1 cellular context compared by ENCODE assay signal in the genomic region with DNA sequence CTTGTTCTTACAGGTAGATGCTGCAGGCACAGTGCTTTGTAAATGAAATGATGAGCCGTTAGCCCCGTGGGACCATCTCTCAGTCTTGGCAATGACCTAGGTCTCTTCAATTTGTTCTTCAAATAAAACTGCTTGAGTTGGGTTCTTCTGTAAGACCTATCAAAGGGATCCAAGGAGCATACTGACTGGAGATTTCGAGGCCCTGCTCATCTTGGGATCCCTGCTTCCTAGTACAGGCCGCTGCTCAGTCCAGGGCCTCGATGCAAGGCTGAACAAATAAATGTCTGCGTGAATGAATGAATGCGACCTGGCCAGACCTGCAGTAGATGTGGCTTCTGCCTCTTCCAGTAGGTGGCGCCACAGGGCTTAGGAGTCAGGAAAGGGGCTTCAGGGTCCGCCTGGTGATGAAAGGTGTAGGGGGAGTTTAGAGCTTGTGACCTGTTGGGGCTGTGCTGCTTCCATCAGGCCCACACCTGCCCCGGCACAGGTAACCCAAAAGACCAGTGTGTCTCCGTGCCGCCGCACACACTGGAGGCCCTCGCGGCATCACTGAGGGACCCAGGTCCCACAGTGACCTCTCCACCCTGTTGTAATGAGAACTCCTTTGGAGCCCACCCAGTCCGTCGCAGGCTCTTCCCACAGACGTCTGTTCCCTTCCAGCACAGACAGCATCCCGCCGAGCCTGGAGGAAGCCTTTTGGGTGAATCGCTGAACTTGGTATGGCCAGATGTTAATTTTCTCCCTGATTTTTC.
TF ChIP-seq lines count a peak whose summit lies in the region.

No MANE protein-coding gene starts in this region.

TF ChIP-seq in HepG2, 621 proteins besides CTCF, POLR2A, EP300 and RAD21:
- TF ChIP-seq HOXA7 (CRISPR knock-in tag; IDR thresholded peaks at IDR 0.05) (no peak), SMC3 (IDR thresholded peaks at IDR 0.05; ENCODE audit: low read length) (peak; percentile 81), ATRX (CRISPR knock-in tag; IDR thresholded peaks at IDR 0.05; ENCODE audit: borderline replicate concordance) (no peak), U2AF2 (IDR thresholded peaks at IDR 0.05; ENCODE audit: low read depth, low read length) (no peak), ZNF24 (IDR thresholded peaks at IDR 0.05) (peak; percentile 93), SMARCE1 (IDR thresholded peaks at IDR 0.05; ENCODE audit: borderline replicate concordance) (no peak), MEIS1 (CRISPR knock-in tag; IDR thresholded peaks at IDR 0.05; ENCODE audit: borderline replicate concordance) (no peak), MAFF (IDR thresholded peaks at IDR 0.05; ENCODE audit: low read depth, low read length) (no peak), ZNF572 (CRISPR knock-in tag; IDR thresholded peaks at IDR 0.05) (no peak), ZBTB42 (CRISPR knock-in tag; IDR thresholded peaks at IDR 0.05) (no peak), ZNF598 (CRISPR knock-in tag; IDR thresholded peaks at IDR 0.05; ENCODE audit: borderline replicate concordance) (no peak), ZNF446 (CRISPR knock-in tag; IDR thresholded peaks at IDR 0.05) (no peak), MXI1 (IDR thresholded peaks at IDR 0.05; ENCODE audit: borderline replicate concordance, low read depth, low read length) (no peak), NPAS2 (CRISPR knock-in tag; IDR thresholded peaks at IDR 0.05; ENCODE audit: borderline replicate concordance) (no peak), THAP9 (CRISPR knock-in tag; IDR thresholded peaks at IDR 0.05; ENCODE audit: borderline replicate concordance) (no peak), AKNA (CRISPR knock-in tag; IDR thresholded peaks at IDR 0.05; ENCODE audit: borderline replicate concordance) (no peak), REPIN1 (CRISPR knock-in tag; IDR thresholded peaks at IDR 0.05; ENCODE audit: borderline replicate concordance, low read depth) (no peak), NR2F1 (CRISPR knock-in tag; IDR thresholded peaks at IDR 0.05) (no peak), HNF1B (CRISPR knock-in tag; IDR thresholded peaks at IDR 0.05) (0 out of 2 replicates have a peak, but pooled peaks have one; percentile 23), STAG1 (CRISPR knock-in tag; IDR thresholded peaks at IDR 0.05) (peak; percentile 91), ZNF609 (CRISPR knock-in tag; IDR thresholded peaks at IDR 0.05; ENCODE audit: borderline replicate concordance) (no peak)
- TF ChIP-seq, protein P1, sequence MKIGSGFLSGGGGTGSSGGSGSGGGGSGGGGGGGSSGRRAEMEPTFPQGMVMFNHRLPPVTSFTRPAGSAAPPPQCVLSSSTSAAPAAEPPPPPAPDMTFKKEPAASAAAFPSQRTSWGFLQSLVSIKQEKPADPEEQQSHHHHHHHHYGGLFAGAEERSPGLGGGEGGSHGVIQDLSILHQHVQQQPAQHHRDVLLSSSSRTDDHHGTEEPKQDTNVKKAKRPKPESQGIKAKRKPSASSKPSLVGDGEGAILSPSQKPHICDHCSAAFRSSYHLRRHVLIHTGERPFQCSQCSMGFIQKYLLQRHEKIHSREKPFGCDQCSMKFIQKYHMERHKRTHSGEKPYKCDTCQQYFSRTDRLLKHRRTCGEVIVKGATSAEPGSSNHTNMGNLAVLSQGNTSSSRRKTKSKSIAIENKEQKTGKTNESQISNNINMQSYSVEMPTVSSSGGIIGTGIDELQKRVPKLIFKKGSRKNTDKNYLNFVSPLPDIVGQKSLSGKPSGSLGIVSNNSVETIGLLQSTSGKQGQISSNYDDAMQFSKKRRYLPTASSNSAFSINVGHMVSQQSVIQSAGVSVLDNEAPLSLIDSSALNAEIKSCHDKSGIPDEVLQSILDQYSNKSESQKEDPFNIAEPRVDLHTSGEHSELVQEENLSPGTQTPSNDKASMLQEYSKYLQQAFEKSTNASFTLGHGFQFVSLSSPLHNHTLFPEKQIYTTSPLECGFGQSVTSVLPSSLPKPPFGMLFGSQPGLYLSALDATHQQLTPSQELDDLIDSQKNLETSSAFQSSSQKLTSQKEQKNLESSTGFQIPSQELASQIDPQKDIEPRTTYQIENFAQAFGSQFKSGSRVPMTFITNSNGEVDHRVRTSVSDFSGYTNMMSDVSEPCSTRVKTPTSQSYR (CRISPR knock-in tag; IDR thresholded peaks at IDR 0.05; ENCODE audit: borderline replicate concordance) = no peak
- TF ChIP-seq, protein P2, sequence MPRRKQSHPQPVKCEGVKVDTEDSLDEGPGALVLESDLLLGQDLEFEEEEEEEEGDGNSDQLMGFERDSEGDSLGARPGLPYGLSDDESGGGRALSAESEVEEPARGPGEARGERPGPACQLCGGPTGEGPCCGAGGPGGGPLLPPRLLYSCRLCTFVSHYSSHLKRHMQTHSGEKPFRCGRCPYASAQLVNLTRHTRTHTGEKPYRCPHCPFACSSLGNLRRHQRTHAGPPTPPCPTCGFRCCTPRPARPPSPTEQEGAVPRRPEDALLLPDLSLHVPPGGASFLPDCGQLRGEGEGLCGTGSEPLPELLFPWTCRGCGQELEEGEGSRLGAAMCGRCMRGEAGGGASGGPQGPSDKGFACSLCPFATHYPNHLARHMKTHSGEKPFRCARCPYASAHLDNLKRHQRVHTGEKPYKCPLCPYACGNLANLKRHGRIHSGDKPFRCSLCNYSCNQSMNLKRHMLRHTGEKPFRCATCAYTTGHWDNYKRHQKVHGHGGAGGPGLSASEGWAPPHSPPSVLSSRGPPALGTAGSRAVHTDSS (CRISPR knock-in tag; conservative IDR thresholded peaks at IDR 0.05) = no peak
TF ChIP-seq in HepG2: peak in this region for 4.
